In the genomic region with DNA sequence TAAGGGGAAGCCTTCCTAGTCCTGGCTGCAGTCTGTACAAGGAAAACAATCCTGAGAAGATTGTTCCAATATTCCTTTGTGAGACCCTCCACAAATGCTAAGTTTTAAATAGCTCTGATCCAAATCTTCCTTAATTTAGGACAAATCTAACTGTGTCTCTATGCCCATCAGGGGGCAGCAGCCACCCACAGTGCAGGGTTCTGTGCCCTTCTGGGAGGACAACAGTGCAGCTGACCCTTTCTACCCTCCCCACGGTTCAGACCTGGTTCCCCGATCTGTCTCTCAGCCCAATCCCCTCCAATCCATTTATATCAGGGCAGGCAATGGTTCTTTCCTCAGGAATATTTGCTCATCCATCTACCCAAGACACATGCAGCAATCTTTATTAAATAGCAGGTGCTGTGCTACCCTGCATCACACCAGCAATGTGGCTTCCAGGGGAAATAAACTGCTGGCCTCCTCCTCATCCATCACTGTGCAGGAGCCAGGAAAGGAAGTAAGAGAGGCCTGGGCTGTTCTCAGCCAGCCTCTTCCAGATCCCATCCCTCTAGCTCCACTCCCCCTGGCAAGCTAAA, we compare ENCODE assay signal across 9 cellular contexts. TPM values are rescaled to one million over a fixed set of nuclear protein-coding genes. Genes with fewer than 3 reads are reported as not detected.
DNase-seq lines count a peak whose midpoint lies in the region; ATAC-seq and TF ChIP-seq lines count a peak whose summit lies in the region.
"Had no signal": no experiment of that assay in that cellular context is flagged by ENCODE, and none has a peak within 500 bp of the region (broad histone marks: within the 10 kb centered on the region; RNA-seq: fewer than 3 reads in every experiment).

No MANE protein-coding gene starts in this region.

- peak; percentile 28 for DNase-seq in NCI-H2107 treated with DMSO at 0.1 percent for 48 hours (lab: John Stamatoyannopoulos, UW; ENCODE audit: unreplicated experiment)
- no peak for DNase-seq in NCI-H2107 (lab: John Stamatoyannopoulos, UW)
- DNase-seq in NCI-H1417 (lab: John Stamatoyannopoulos, UW), result peak; percentile 30 to 80 (median 62)
- DNase-seq in activated CD4-positive, alpha-beta T cell treated with anti-CD3 and anti-CD28 coated beads, Interleukin-2, amount 10 ng/mL, durations not matched to agents 7 days and 5 days, result peak; percentile 60
- peak; percentile 63 for DNase-seq in epithelial cell of esophagus (ENCODE audit: low read depth)
- DNase-seq in nephron progenitor cell, result peak; percentile 75

- peaks cover 9% of the 10 kb centered on the region for H3K4me1 Mint-ChIP-seq in activated CD4-positive, alpha-beta T cell treated with anti-CD3 and anti-CD28 coated beads, Interleukin-2, amount 10 ng/mL, durations not matched to agents 7 days and 5 days
- H3K4me1 Mint-ChIP-seq in nephron progenitor cell, result peaks cover 19% of the 10 kb centered on the region

- H3K36me3 Mint-ChIP-seq in activated CD4-positive, alpha-beta T cell treated with anti-CD3 and anti-CD28 coated beads, Interleukin-2, amount 10 ng/mL, durations not matched to agents 7 days and 5 days (ENCODE audit: low read depth), result no peaks in the 10 kb centered on the region
- no peaks in the 10 kb centered on the region for H3K36me3 Mint-ChIP-seq in nephron progenitor cell (ENCODE audit: low read depth)

- CTCF ChIA-PET in activated CD4-positive, alpha-beta T cell treated with anti-CD3 and anti-CD28 coated beads, Interleukin-2, amount 10 ng/mL, durations not matched to agents 7 days and 5 days (lab: Charles Lee), result interaction anchor here (0.6 to 4.4 kb wide), 12 partner anchors 10 to 78 kb away, joined by 3 to 34 read pairs (median 5); no protein-coding TSS in a partner anchor

- H3K27me3 Mint-ChIP-seq in activated CD4-positive, alpha-beta T cell treated with anti-CD3 and anti-CD28 coated beads, Interleukin-2, amount 10 ng/mL, durations not matched to agents 7 days and 5 days, result peaks cover 22% of the 10 kb centered on the region
- peaks cover 17% of the 10 kb centered on the region for H3K27me3 Mint-ChIP-seq in nephron progenitor cell (ENCODE audit: low read depth, poor library complexity)

- no peak for ATAC-seq in GM21447 (IDR thresholded peaks at IDR 0.05; ENCODE audit: unreplicated experiment)
- no peak for ATAC-seq in HG02970 (IDR thresholded peaks at IDR 0.05; ENCODE audit: low FRiP score, unreplicated experiment)

- H3K4me3 Mint-ChIP-seq in activated CD4-positive, alpha-beta T cell treated with anti-CD3 and anti-CD28 coated beads, Interleukin-2, amount 10 ng/mL, durations not matched to agents 7 days and 5 days, result no peak overlapping the region
- H3K4me3 Mint-ChIP-seq in nephron progenitor cell, result no peak overlapping the region

- POLR2A ChIA-PET in activated CD4-positive, alpha-beta T cell treated with anti-CD3 and anti-CD28 coated beads, Interleukin-2, amount 10 ng/mL, durations not matched to agents 7 days and 5 days (lab: Charles Lee), result no interaction called here

- H3K9me3 Mint-ChIP-seq in activated CD4-positive, alpha-beta T cell treated with anti-CD3 and anti-CD28 coated beads, Interleukin-2, amount 10 ng/mL, durations not matched to agents 7 days and 5 days, result no peaks in the 10 kb centered on the region
- H3K9me3 Mint-ChIP-seq in nephron progenitor cell, result no peaks in the 10 kb centered on the region

- H3K27ac Mint-ChIP-seq in activated CD4-positive, alpha-beta T cell treated with anti-CD3 and anti-CD28 coated beads, Interleukin-2, amount 10 ng/mL, durations not matched to agents 7 days and 5 days, result no peak overlapping the region
- H3K27ac Mint-ChIP-seq in nephron progenitor cell, result no peak overlapping the region

- no peak overlapping the region for H3K4me3 ChIP-seq in epithelial cell of esophagus (ENCODE audit: low read length)
- H3K4me3 ChIP-seq: BLaER1 had no signal

- TF ChIP-seq CTCF in epithelial cell of esophagus (IDR thresholded peaks at IDR 0.05; ENCODE audit: insufficient read depth, low read depth, low read length, missing control alignments) (peak; percentile 80), nephron progenitor cell (IDR thresholded peaks at IDR 0.05) (peak; percentile 75)

RNA-seq across cellular contexts. Expression of a gene that starts 4.0 kb away (rescaled TPM):
- 10 to 100 TPM; 35.1 to 37.3 TPM for total RNA-seq in activated CD4-positive, alpha-beta T cell treated with anti-CD3 and anti-CD28 coated beads, Interleukin-2, amount 10 ng/mL, durations not matched to agents 7 days and 5 days

RNA-seq across cellular contexts. Expression of a gene that starts 13.8 kb away (rescaled TPM):
- total RNA-seq in activated CD4-positive, alpha-beta T cell treated with anti-CD3 and anti-CD28 coated beads, Interleukin-2, amount 10 ng/mL, durations not matched to agents 7 days and 5 days, result under 1 TPM; 0.21 to 0.25 TPM
